ENCODE assay signal across 29 cellular contexts in the genomic region with DNA sequence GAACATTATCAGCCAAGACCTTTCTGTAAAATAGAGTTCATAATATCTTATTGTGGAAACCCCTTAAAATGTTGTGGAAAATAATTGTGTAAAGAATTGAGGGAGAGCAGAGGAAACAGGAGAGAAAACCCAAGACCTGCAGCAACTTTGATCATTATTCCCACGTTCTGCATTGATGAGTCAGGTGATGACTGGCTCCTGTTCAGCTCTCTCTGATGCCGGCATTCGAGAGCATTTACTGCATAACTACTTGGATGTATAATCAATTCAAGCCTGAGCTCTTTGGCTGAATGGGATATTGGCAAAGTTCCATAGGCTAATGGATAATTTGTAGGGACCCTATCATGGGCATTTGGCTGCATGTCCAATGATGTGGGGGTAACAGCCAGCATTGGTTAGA.
DNase-seq lines count a peak whose midpoint lies in the region; ATAC-seq, FAIRE-seq and TF ChIP-seq lines count a peak whose summit lies in the region.
"Had no signal": no experiment of that assay in that cellular context is flagged by ENCODE, and none has a peak within 500 bp of the region (broad histone marks: within the 10 kb centered on the region; RNA-seq: fewer than 3 reads in every experiment).

No MANE protein-coding gene starts in this region.

- H3F3A ChIP-seq in SK-N-SH (replicated peaks; ENCODE audit: insufficient read depth) = no peaks in the 10 kb centered on the region

- H3K27ac Mint-ChIP-seq in astrocyte (ENCODE audit: unreplicated experiment) = no peak overlapping the region
- H3K27ac Mint-ChIP-seq: activated CD8-positive, alpha-beta T cell treated with anti-CD3 and anti-CD28 coated beads, Interleukin-2, amount 10 ng/mL, durations not matched to agents 7 days and 5 days; activated naive CD4-positive, alpha-beta T cell treated with anti-CD3 and anti-CD28 coated beads, Interleukin-2, amount 50 U/mL, for 72 hours; activated T-helper 17 cell treated with anti-CD3 and anti-CD28 coated beads, Interleukin-2, amount 50 U/mL, for 72 hours; CD4-positive, alpha-beta T cell had no signal

- no peaks in the 10 kb centered on the region for H4K20me1 ChIP-seq in SK-N-SH (ENCODE audit: insufficient read depth)
- no peaks in the 10 kb centered on the region for H4K20me1 ChIP-seq in astrocyte (ENCODE audit: insufficient read depth, low read length)

- in situ Hi-C loops in gastrocnemius medialis (cut with MboI; ENCODE audit: low sequenced_read_pairs in 4 of 4) = no loop called here

- no peak for TF ChIP-seq POLR2A in gastrocnemius medialis (IDR thresholded peaks at IDR 0.05)

- no peaks in the 10 kb centered on the region for H3K9me3 Mint-ChIP-seq in astrocyte (ENCODE audit: unreplicated experiment)
- H3K9me3 Mint-ChIP-seq: activated naive CD4-positive, alpha-beta T cell treated with anti-CD3 and anti-CD28 coated beads, Interleukin-2, amount 50 U/mL, for 72 hours; activated T-helper 17 cell treated with anti-CD3 and anti-CD28 coated beads, Interleukin-2, amount 50 U/mL, for 72 hours; CD4-positive, alpha-beta T cell had no signal

- TF ChIP-seq RAD21 in SK-N-SH (IDR thresholded peaks at IDR 0.05; ENCODE audit: low read length) = no peak

- H3K27ac ChIP-seq in SK-N-SH (ENCODE audit: low read depth in 2 of 2, low read length in 1 of 2) (no peak overlapping the region), astrocyte (ENCODE audit: low read depth, low read length) (no peak overlapping the region), gastrocnemius medialis (no peak overlapping the region)
- H3K27ac ChIP-seq: A549, left lung, suprapubic skin, upper lobe of right lung had no signal

- CTCF ChIA-PET in SK-N-SH (lab: Yijun Ruan, JAX) = interaction anchor here (1.8 kb wide), 1 partner anchor 9 kb away, joined by 9 read pairs; no protein-coding TSS in a partner anchor

- WGBS in SK-N-SH (ENCODE audit: low lambda C conversion rate) = 58% methylated on average over 3 of the region's 3 CpGs

- H3K9ac ChIP-seq in SK-N-SH = no peak overlapping the region
- no peak overlapping the region for H3K9ac ChIP-seq in astrocyte (ENCODE audit: low read length)

- no peak overlapping the region for H3K4me3 Mint-ChIP-seq in astrocyte (ENCODE audit: unreplicated experiment)
- H3K4me3 Mint-ChIP-seq: activated CD8-positive, alpha-beta T cell treated with anti-CD3 and anti-CD28 coated beads, Interleukin-2, amount 10 ng/mL, durations not matched to agents 7 days and 5 days; activated T-helper 17 cell treated with anti-CD3 and anti-CD28 coated beads, Interleukin-2, amount 50 U/mL, for 72 hours; CD4-positive, alpha-beta T cell had no signal

- no peaks in the 10 kb centered on the region for H3K36me3 Mint-ChIP-seq in astrocyte (ENCODE audit: low read depth, unreplicated experiment)
- H3K36me3 Mint-ChIP-seq: activated naive CD4-positive, alpha-beta T cell treated with anti-CD3 and anti-CD28 coated beads, Interleukin-2, amount 50 U/mL, for 72 hours had no signal

- H3K4me2 ChIP-seq in SK-N-SH (no peak overlapping the region), astrocyte (ENCODE audit: low read length) (no peak overlapping the region)
- H3K4me2 ChIP-seq: A549 had no signal

- H2AFZ ChIP-seq in SK-N-SH (ENCODE audit: low read depth) (no peak overlapping the region), astrocyte (ENCODE audit: low read depth, low read length) (no peak overlapping the region)

- no peaks in the 10 kb centered on the region; a peak in 1 of 4 replicates for H3K4me1 ChIP-seq in SK-N-SH (ENCODE audit: control insufficient read depth in 1 of 2, insufficient read depth in 2 of 2, low read depth in 1 of 2, low read length in 1 of 2)
- H3K4me1 ChIP-seq in astrocyte (ENCODE audit: insufficient read depth, low read length) = no peaks in the 10 kb centered on the region
- no peaks in the 10 kb centered on the region for H3K4me1 ChIP-seq in gastrocnemius medialis
- H3K4me1 ChIP-seq: A549, left lung, suprapubic skin, upper lobe of right lung had no signal

- POLR2A ChIA-PET in SK-N-SH (lab: Yijun Ruan, JAX) = no interaction called here

- TF ChIP-seq CTCF in SK-N-SH (IDR thresholded peaks at IDR 0.05) = no peak
- TF ChIP-seq CTCF in astrocyte (IDR thresholded peaks at IDR 0.05; ENCODE audit: insufficient read depth, low read depth, low read length) = no peak
- TF ChIP-seq CTCF in gastrocnemius medialis (IDR thresholded peaks at IDR 0.05 in 4 of 5, conservative IDR thresholded peaks at IDR 0.05 in 1 of 5) = no peak

- no peak for TF ChIP-seq EP300 in SK-N-SH (IDR thresholded peaks at IDR 0.05; ENCODE audit: borderline replicate concordance in 1 of 2, low read depth in 1 of 2, low read length in 1 of 2)

- H3K4me3 ChIP-seq in SK-N-SH (ENCODE audit: low read depth in 2 of 2, low read length in 1 of 2) (no peak overlapping the region), astrocyte (ENCODE audit: insufficient read depth, low read depth, low read length) (no peak overlapping the region), gastrocnemius medialis (no peak overlapping the region)
- H3K4me3 ChIP-seq: A549, GM12878, left lung, suprapubic skin, upper lobe of right lung had no signal

- peaks cover 4% of the 10 kb centered on the region for H3K27me3 Mint-ChIP-seq in astrocyte (ENCODE audit: low read depth, unreplicated experiment)
- H3K27me3 Mint-ChIP-seq: activated T-helper 17 cell treated with anti-CD3 and anti-CD28 coated beads, Interleukin-2, amount 50 U/mL, for 72 hours; CD4-positive, alpha-beta T cell had no signal

- H3K4me1 Mint-ChIP-seq in astrocyte (ENCODE audit: low read depth, unreplicated experiment) = no peaks in the 10 kb centered on the region
- H3K4me1 Mint-ChIP-seq: activated T-helper 17 cell treated with anti-CD3 and anti-CD28 coated beads, Interleukin-2, amount 50 U/mL, for 72 hours had no signal

- DNase-seq in SK-N-SH = no peak
- DNase-seq in NCI-H128 (lab: John Stamatoyannopoulos, UW; ENCODE audit: unreplicated experiment) = peak; percentile 93
- peak; percentile 20 for DNase-seq in astrocyte (ENCODE audit: low read depth)
- no peak for DNase-seq in gastrocnemius medialis
- DNase-seq in sciatic nerve (ENCODE audit: low spot score) = no peak
- no peak for DNase-seq in activated effector memory CD4-positive, alpha-beta T cell treated with Interleukin-2 at 50 U/mL for 16 hours
- no peak for DNase-seq in AG20443 (ENCODE audit: low spot score)
- DNase-seq: activated CD4-positive, alpha-beta T cell treated with anti-CD3 and anti-CD28 coated beads for 1 hour; activated CD8-positive, alpha-beta T cell treated with anti-CD3 and anti-CD28 coated beads, Interleukin-2, amount 10 ng/mL, durations not matched to agents 7 days and 5 days; AML-193; amygdala; CD4-positive, alpha-beta T cell; effector CD4-positive, alpha-beta T cell; GOT3; left lung; mesenchymal stem cell; NCI-H2107; NCI-H510A; NK-92 treated with Interleukin-12 subunit alpha and Interleukin-12 subunit beta, amount 100 ng/mL, for 24 hours; Right ventricle myocardium superior; stimulated activated naive CD4-positive, alpha-beta T cell; upper lobe of right lung had no signal

- no peaks in the 10 kb centered on the region for H3K9me2 ChIP-seq in SK-N-SH

- no peaks in the 10 kb centered on the region for H3K9me3 ChIP-seq in SK-N-SH
- no peaks in the 10 kb centered on the region for H3K9me3 ChIP-seq in astrocyte (ENCODE audit: insufficient read depth, low read depth, low read length)
- no peaks in the 10 kb centered on the region for H3K9me3 ChIP-seq in gastrocnemius medialis
- H3K9me3 ChIP-seq: A549, left lung, suprapubic skin, upper lobe of right lung had no signal

- FAIRE-seq in astrocyte (lab: Jason Lieb, UNC) = no peak
- FAIRE-seq: A549, colon, GM12878 had no signal

- H3K27me3 ChIP-seq in SK-N-SH (ENCODE audit: insufficient read depth) (no peaks in the 10 kb centered on the region), astrocyte (ENCODE audit: insufficient read depth, low read length) (no peaks in the 10 kb centered on the region), gastrocnemius medialis (no peaks in the 10 kb centered on the region)
- H3K27me3 ChIP-seq: left lung, suprapubic skin, upper lobe of right lung had no signal

- H3K79me2 ChIP-seq in SK-N-SH (ENCODE audit: insufficient read depth) (no peaks in the 10 kb centered on the region), astrocyte (ENCODE audit: insufficient read depth, low read length) (no peaks in the 10 kb centered on the region)

- intact Hi-C loops in gastrocnemius medialis (cut with DNase I; ENCODE audit: low total_unique reads) (no loop called here), sciatic nerve (cut with DNase I) (no loop called here)

- ATAC-seq in SK-N-SH treated with all-trans-retinoic acid at 6 μM for 48 hours (no peak), gastrocnemius medialis (no peak), sciatic nerve (no peak)
- ATAC-seq: A549; activated CD8-positive, alpha-beta T cell treated with anti-CD3 and anti-CD28 coated beads, Interleukin-2, amount 10 ng/mL, durations not matched to agents 7 days and 5 days; activated naive CD4-positive, alpha-beta T cell treated with anti-CD3 and anti-CD28 coated beads, Interleukin-2, amount 50 U/mL, for 72 hours; activated T-helper 17 cell treated with anti-CD3 and anti-CD28 coated beads, Interleukin-2, amount 50 U/mL, for 72 hours; GM12878; left lung; upper lobe of right lung had no signal

- H3K36me3 ChIP-seq in SK-N-SH (replicated peaks in 1 of 2; ENCODE audit: control insufficient read depth in 1 of 2, insufficient read depth in 2 of 2, low read length in 1 of 2) = no peaks in the 10 kb centered on the region
- no peaks in the 10 kb centered on the region for H3K36me3 ChIP-seq in astrocyte (ENCODE audit: insufficient read depth, low read length)
- H3K36me3 ChIP-seq in gastrocnemius medialis = no peaks in the 10 kb centered on the region
- H3K36me3 ChIP-seq: left lung, suprapubic skin, upper lobe of right lung had no signal

TF ChIP-seq in SK-N-SH treated with all-trans-retinoic acid at 6 μM for 48 hours, 23 proteins besides CTCF, POLR2A, EP300 and RAD21:
- TF ChIP-seq ISL1 (CRISPR knock-in tag; IDR thresholded peaks at IDR 0.05) (0 out of 2 replicates have a peak, but pooled peaks have one; percentile 15), ESRRG (CRISPR knock-in tag; IDR thresholded peaks at IDR 0.05) (no peak)

TF ChIP-seq in SK-N-SH, 30 proteins besides CTCF, POLR2A, EP300 and RAD21 (continues in another document):
- no peak for TF ChIP-seq NRF1 (IDR thresholded peaks at IDR 0.05; ENCODE audit: low read depth, low read length)
- TF ChIP-seq, protein P1, sequence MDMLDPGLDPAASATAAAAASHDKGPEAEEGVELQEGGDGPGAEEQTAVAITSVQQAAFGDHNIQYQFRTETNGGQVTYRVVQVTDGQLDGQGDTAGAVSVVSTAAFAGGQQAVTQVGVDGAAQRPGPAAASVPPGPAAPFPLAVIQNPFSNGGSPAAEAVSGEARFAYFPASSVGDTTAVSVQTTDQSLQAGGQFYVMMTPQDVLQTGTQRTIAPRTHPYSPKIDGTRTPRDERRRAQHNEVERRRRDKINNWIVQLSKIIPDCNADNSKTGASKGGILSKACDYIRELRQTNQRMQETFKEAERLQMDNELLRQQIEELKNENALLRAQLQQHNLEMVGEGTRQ (IDR thresholded peaks at IDR 0.05; ENCODE audit: borderline replicate concordance, low read depth, low read length) = no peak

Comparison
In these comparisons a context has a peak if more than half of its experiments do, and no peak if none do; other contexts are left out.
1. DNase-seq: peak in NCI-H128 (single experiment) and astrocyte (single experiment); none in SK-N-SH (single experiment), gastrocnemius medialis (0 of 2), sciatic nerve (single experiment), activated effector memory CD4-positive, alpha-beta T cell treated with Interleukin-2 at 50 U/mL for 16 hours (single experiment) and AG20443 (single experiment).